Comparison of ENCODE assay signal across 12 cellular contexts in genomic region chr11:9639985-9640384, GRCh38. TPM values are rescaled to one million over a fixed set of nuclear protein-coding genes. Genes with fewer than 3 reads are reported as not detected.
A peak's percentile ranks its signal among the peaks of the same experiment; 100 is the strongest.
DNase-seq lines count a peak whose midpoint lies in the region; ATAC-seq and TF ChIP-seq lines count a peak whose summit lies in the region.
"Had no signal": no experiment of that assay in that cellular context is flagged by ENCODE, and none has a peak within 500 bp of the region (broad histone marks: within the 10 kb centered on the region; RNA-seq: fewer than 3 reads in every experiment).

No MANE protein-coding gene starts in this region.

- H3K4me3 Mint-ChIP-seq in activated CD8-positive, alpha-beta memory T cell treated with anti-CD3 and anti-CD28 coated beads, Interleukin-2, amount 10 ng/mL, durations not matched to agents 7 days and 5 days, result no peak overlapping the region
- H3K4me3 Mint-ChIP-seq: activated CD4-positive, alpha-beta T cell treated with anti-CD3 and anti-CD28 coated beads, Interleukin-2, amount 10 ng/mL, durations not matched to agents 7 days and 5 days had no signal

- H3K27ac ChIP-seq in OCI-LY1 (ENCODE audit: low read depth, low read length, poor library complexity, severe bottlenecking) (peak overlapping the region; percentile 70), neutrophil (peak overlapping the region; percentile 83)

- no peaks in the 10 kb centered on the region for H4K20me1 ChIP-seq in OCI-LY1 (ENCODE audit: insufficient read depth, low read length)

- H3K79me2 ChIP-seq in OCI-LY1 (ENCODE audit: insufficient read depth, low read length), result no peaks in the 10 kb centered on the region

- ATAC-seq in esophagus mucosa, result peak; percentile 45
- no peak for ATAC-seq in activated CD8-positive, alpha-beta memory T cell treated with anti-CD3 and anti-CD28 coated beads, Interleukin-2, amount 10 ng/mL, durations not matched to agents 7 days and 5 days
- ATAC-seq in HG03025 (IDR thresholded peaks at IDR 0.05; ENCODE audit: low FRiP score, unreplicated experiment), result no peak
- no peak for ATAC-seq in HG02623 (IDR thresholded peaks at IDR 0.05; ENCODE audit: unreplicated experiment)

- no peaks in the 10 kb centered on the region for H3K9me2 ChIP-seq in OCI-LY1 (ENCODE audit: low read depth, low read length)

- H3K9me3 ChIP-seq in OCI-LY1 (ENCODE audit: low read length), result no peaks in the 10 kb centered on the region
- H3K9me3 ChIP-seq in neutrophil, result no peaks in the 10 kb centered on the region

- H3K36me3 ChIP-seq in OCI-LY1 (ENCODE audit: insufficient read depth, low read length) (no peaks in the 10 kb centered on the region), neutrophil (no peaks in the 10 kb centered on the region)

- H3K27me3 Mint-ChIP-seq in activated CD8-positive, alpha-beta memory T cell treated with anti-CD3 and anti-CD28 coated beads, Interleukin-2, amount 10 ng/mL, durations not matched to agents 7 days and 5 days, result no peaks in the 10 kb centered on the region

- H3K27me3 ChIP-seq in OCI-LY1 (ENCODE audit: insufficient read depth, low read length), result no peaks in the 10 kb centered on the region
- no peaks in the 10 kb centered on the region for H3K27me3 ChIP-seq in neutrophil

- no peak overlapping the region for H3K27ac Mint-ChIP-seq in activated CD8-positive, alpha-beta memory T cell treated with anti-CD3 and anti-CD28 coated beads, Interleukin-2, amount 10 ng/mL, durations not matched to agents 7 days and 5 days
- H3K27ac Mint-ChIP-seq: activated CD4-positive, alpha-beta T cell treated with anti-CD3 and anti-CD28 coated beads, Interleukin-2, amount 10 ng/mL, durations not matched to agents 7 days and 5 days had no signal

- CTCF ChIA-PET in activated CD8-positive, alpha-beta memory T cell treated with anti-CD3 and anti-CD28 coated beads, Interleukin-2, amount 10 ng/mL, durations not matched to agents 7 days and 5 days (lab: Charles Lee), result interaction anchor here (1.3 kb wide), 1 partner anchor 9 kb away, joined by 3 read pairs; no protein-coding TSS in a partner anchor

- no peaks in the 10 kb centered on the region for H3K4me1 Mint-ChIP-seq in activated CD8-positive, alpha-beta memory T cell treated with anti-CD3 and anti-CD28 coated beads, Interleukin-2, amount 10 ng/mL, durations not matched to agents 7 days and 5 days

- H3F3A ChIP-seq in OCI-LY1 (ENCODE audit: insufficient read depth, low read length), result 0 out of 2 replicates have a peak, but pooled peaks cover 3% of the 10 kb centered on the region

- H2AFZ ChIP-seq in OCI-LY1 (ENCODE audit: low read length), result no peak overlapping the region

- no peak overlapping the region for H3K4me2 ChIP-seq in OCI-LY1 (ENCODE audit: low read length)

- no peak overlapping the region; the same call in 1 of the 2 replicates for H3K9ac ChIP-seq in OCI-LY1 (ENCODE audit: low read length)

- H3K4me1 ChIP-seq in OCI-LY1 (ENCODE audit: insufficient read depth, low read length, severe bottlenecking) (peaks cover 60% of the 10 kb centered on the region), neutrophil (ENCODE audit: control insufficient read depth in 1 of 2, insufficient read depth in 1 of 2, low read depth in 1 of 2, low read length in 1 of 2) (peaks cover 36 to 47% of the 10 kb centered on the region in 2 experiments)

- no peak for TF ChIP-seq CTCF in OCI-LY1 (IDR thresholded peaks at IDR 0.05; ENCODE audit: low read length)
- TF ChIP-seq CTCF in neutrophil (IDR thresholded peaks at IDR 0.05), result no peak

- DNase-seq in GF-D8 (lab: John Stamatoyannopoulos, UW), result peak; percentile 94
- no peak for DNase-seq in activated CD8-positive, alpha-beta memory T cell treated with anti-CD3 and anti-CD28 coated beads, Interleukin-2, amount 10 ng/mL, durations not matched to agents 7 days and 5 days
- no peak for DNase-seq in NCI-H146 treated with DMSO at 0.1 percent for 48 hours (lab: John Stamatoyannopoulos, UW; ENCODE audit: unreplicated experiment)
- DNase-seq: activated CD4-positive, alpha-beta T cell treated with anti-CD3 and anti-CD28 coated beads, Interleukin-2, amount 10 ng/mL, durations not matched to agents 7 days and 5 days; activated gamma-delta T cell treated with Interleukin-2 at 50 U/mL for 16 hours; NCI-H1436; NCI-H774 had no signal

- H3K4me3 ChIP-seq in OCI-LY1 (ENCODE audit: low read depth, low read length, poor library complexity, severe bottlenecking), result no peak overlapping the region
- peak overlapping the region in 1 of 2 experiments; percentile 4 for H3K4me3 ChIP-seq in neutrophil (ENCODE audit: low read depth in 1 of 2, low read length in 1 of 2)

- H3K36me3 Mint-ChIP-seq in activated CD8-positive, alpha-beta memory T cell treated with anti-CD3 and anti-CD28 coated beads, Interleukin-2, amount 10 ng/mL, durations not matched to agents 7 days and 5 days, result no peaks in the 10 kb centered on the region

- H3K9me3 Mint-ChIP-seq in activated CD8-positive, alpha-beta memory T cell treated with anti-CD3 and anti-CD28 coated beads, Interleukin-2, amount 10 ng/mL, durations not matched to agents 7 days and 5 days (ENCODE audit: low read depth), result no peaks in the 10 kb centered on the region
- H3K9me3 Mint-ChIP-seq: activated CD4-positive, alpha-beta T cell treated with anti-CD3 and anti-CD28 coated beads, Interleukin-2, amount 10 ng/mL, durations not matched to agents 7 days and 5 days had no signal

RNA-seq across cellular contexts. Expression of gene SWAP70, which starts 23.9 kb away (rescaled TPM):
- 13.5 TPM for total RNA-seq in esophagus mucosa
- 10 to 100 TPM in 1 of 2 experiments, 1 to 10 TPM in 1; 7.9 to 10.1 TPM for total RNA-seq in activated CD8-positive, alpha-beta memory T cell treated with anti-CD3 and anti-CD28 coated beads, Interleukin-2, amount 10 ng/mL, durations not matched to agents 7 days and 5 days
